ENCODE assay signal across 8 cellular contexts in genomic region chr7:150631084-150631824, GRCh38. TPM values are rescaled to one million over a fixed set of nuclear protein-coding genes. Genes with fewer than 3 reads are reported as not detected.
DNase-seq lines count a peak whose midpoint lies in the region; ATAC-seq, FAIRE-seq and TF ChIP-seq lines count a peak whose summit lies in the region.

No MANE protein-coding gene starts in this region.

- 43 to 62% (median 53%) methylated on average over 7 to 8 of the region's 8 CpGs for WGBS in stomach, 5 donors

- H3K36me3 ChIP-seq in kidney (ENCODE audit: control insufficient read depth in 1 of 2, insufficient read depth in 2 of 2, low read length in 2 of 2): peaks cover 0 to 2% of the 10 kb centered on the region in 2 donors
- peaks cover 0 to 24% (median 9%) of the 10 kb centered on the region in 4 donors for H3K36me3 ChIP-seq in stomach

- intact Hi-C loops in kidney (cut with DNase I): no loop called here
- intact Hi-C loops in stomach (cut with DNase I; ENCODE audit: low total_unique reads): no loop called here

- TF ChIP-seq CTCF in kidney (IDR thresholded peaks at IDR 0.05; ENCODE audit: borderline replicate concordance, extremely low read depth, insufficient read depth) (no peak), stomach (IDR thresholded peaks at IDR 0.05) (no peak)

- H3K27ac ChIP-seq in kidney (ENCODE audit: low read depth in 2 of 2, low read length in 2 of 2) (peak overlapping the region; percentile 82 to 86), stomach (peak overlapping the region; percentile 20 to 80 (median 71))

- H3K9ac ChIP-seq in kidney (ENCODE audit: low read length in 2 of 2): peak overlapping the region; percentile 39 to 53

- H3K4me3 ChIP-seq in kidney (ENCODE audit: low read length in 2 of 2) (peak overlapping the region; percentile 23 to 49), stomach (peak overlapping the region; percentile 25 to 44 (median 40))

- H3K4me1 ChIP-seq in kidney (ENCODE audit: control insufficient read depth in 1 of 2, insufficient read depth in 1 of 2, low read depth in 1 of 2, low read length in 2 of 2) (peaks cover 0 to 7% of the 10 kb centered on the region in 2 donors), stomach (no peaks in the 10 kb centered on the region)

- H3K9me3 ChIP-seq in kidney (ENCODE audit: control insufficient read depth in 1 of 2, low read length in 2 of 2): no peaks in the 10 kb centered on the region
- no peaks in the 10 kb centered on the region for H3K9me3 ChIP-seq in stomach

- no peak for TF ChIP-seq POLR2A in stomach (IDR thresholded peaks at IDR 0.05)

- peak; percentile 28 for ATAC-seq in HG02759 (IDR thresholded peaks at IDR 0.05; ENCODE audit: unreplicated experiment)

- H3K27me3 ChIP-seq in stomach: no peaks in the 10 kb centered on the region

- peak; percentile 55 to 61 for DNase-seq in activated T-cell treated with anti-CD3 and anti-CD28 coated beads, Interleukin-2, amount 50 U/mL, for 48 hours
- DNase-seq in kidney (peak; percentile 80), stomach (no peak), T1000 (lab: John Stamatoyannopoulos, UW) (no peak), mesenteric fat pad (ENCODE audit: low spot score) (no peak), NCI-H226 (no peak), NAMALWA (ENCODE audit: low spot score) (no peak)

- no peak for FAIRE-seq in kidney (lab: Jason Lieb, UNC)

- no peak for TF ChIP-seq EP300 in stomach (IDR thresholded peaks at IDR 0.05)

RNA-seq across cellular contexts. Expression of gene GIMAP6, which starts 0.9 kb away (rescaled TPM):
- total RNA-seq in kidney (48.7 TPM), stomach (10 to 100 TPM in 2 of 5 donors, 1 to 10 TPM in 2, under 1 TPM in 1; 0.89 to 18.4 (median 5.8) TPM), mesenteric fat pad (46.6 TPM)
- polyA plus RNA-seq in kidney (ENCODE audit: insufficient read depth, low read depth, low replicate concordance) (14.3 TPM), stomach (10 to 100 TPM in 1 of 3 donors, 1 to 10 TPM in 2; 5.6 to 10.2 (median 6.2) TPM)

RNA-seq across cellular contexts. Expression of gene GIMAP2, which starts 54.3 kb away (rescaled TPM):
- total RNA-seq in kidney (19.5 TPM), stomach (1 to 10 TPM in 3 of 5 donors, under 1 TPM in 1, not detected in 1; 0.58 to 8.3 (median 3.6) TPM), mesenteric fat pad (12.5 TPM)
- polyA plus RNA-seq in kidney (ENCODE audit: insufficient read depth, low read depth, low replicate concordance) (6.7 TPM), stomach (1 to 10 TPM; 2.6 to 5.3 (median 4.4) TPM)

Comparison
In these comparisons a context has a peak if more than half of its experiments do, and no peak if none do; other contexts are left out.
1. DNase-seq: peak in activated T-cell treated with anti-CD3 and anti-CD28 coated beads, Interleukin-2, amount 50 U/mL, for 48 hours (2 of 2) and kidney (single experiment); none in stomach (single experiment), T1000 (single experiment), mesenteric fat pad (single experiment), NCI-H226 (single experiment) and NAMALWA (single experiment).